15 cellular contexts compared by ENCODE assay signal in the genomic region with DNA sequence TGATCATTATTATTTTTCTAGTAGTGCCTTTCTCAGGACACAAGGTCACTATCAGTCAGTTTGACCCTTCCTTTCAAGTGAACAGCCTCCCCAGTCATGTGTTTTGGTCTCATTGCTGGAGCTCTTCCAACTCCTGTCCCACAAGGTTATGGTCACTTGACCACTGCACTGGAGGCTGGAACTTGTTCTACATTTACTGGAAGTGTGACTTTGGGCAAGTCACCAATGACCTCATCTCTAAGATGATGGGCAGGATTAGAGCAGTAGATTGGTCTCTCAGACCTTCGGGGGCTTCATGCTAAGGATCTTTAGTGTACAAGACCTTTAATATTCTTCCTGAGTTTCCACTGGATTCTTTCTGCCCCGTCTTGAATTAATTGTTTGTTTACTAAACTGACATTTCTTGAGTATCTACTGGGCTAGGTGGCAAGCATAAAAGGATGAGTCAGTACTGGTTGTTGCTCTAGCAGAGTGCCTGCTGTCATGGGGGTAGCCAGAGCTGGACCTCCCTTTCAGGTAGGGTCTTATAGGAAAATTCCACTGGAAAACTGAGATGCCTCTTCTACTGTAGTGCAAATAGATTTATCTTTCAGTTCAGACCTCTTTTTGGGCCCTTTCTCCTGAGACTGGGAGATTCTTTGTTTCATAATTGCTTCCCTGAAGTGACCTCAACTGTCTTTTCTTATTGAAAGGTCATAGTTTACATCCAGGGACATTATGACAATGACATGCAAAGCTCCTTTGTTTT.
A peak's percentile ranks its signal among the peaks of the same experiment; 100 is the strongest.
DNase-seq lines count a peak whose midpoint lies in the region; ATAC-seq and TF ChIP-seq lines count a peak whose summit lies in the region.
"Had no signal": no experiment of that assay in that cellular context is flagged by ENCODE, and none has a peak within 500 bp of the region (broad histone marks: within the 10 kb centered on the region; RNA-seq: fewer than 3 reads in every experiment).

No MANE protein-coding gene starts in this region.

- TF ChIP-seq POLR2A in testis (IDR thresholded peaks at IDR 0.05) = no peak

- ATAC-seq in SK-N-SH treated with all-trans-retinoic acid at 6 μM for 48 hours (no peak), left ventricle myocardium superior (peak; percentile 86)

- no peak overlapping the region for H3K4me2 ChIP-seq in SK-N-SH

- no peak overlapping the region for H3K27ac ChIP-seq in SK-N-SH (ENCODE audit: low read depth in 2 of 2, low read length in 1 of 2)
- H3K27ac ChIP-seq in VCaP = 0 out of 2 replicates have a peak overlapping the region, but pooled peaks have one; percentile 21
- no peak overlapping the region for H3K27ac ChIP-seq in testis
- H3K27ac ChIP-seq: ascending aorta, transverse colon had no signal

- 86% methylated on average over 2 of the region's 2 CpGs for WGBS in SK-N-SH (ENCODE audit: low lambda C conversion rate)
- 75 to 93% methylated on average over 2 of the region's 2 CpGs for WGBS in testis, 2 donors

- no peaks in the 10 kb centered on the region for H3F3A ChIP-seq in SK-N-SH (replicated peaks; ENCODE audit: insufficient read depth)

- peaks cover 4% of the 10 kb centered on the region; the same call in 1 of the 2 replicates for H3K79me2 ChIP-seq in SK-N-SH (ENCODE audit: insufficient read depth)

- no peaks in the 10 kb centered on the region for H4K20me1 ChIP-seq in SK-N-SH (ENCODE audit: insufficient read depth)

- H3K36me3 ChIP-seq in SK-N-SH (replicated peaks in 1 of 2; ENCODE audit: control insufficient read depth in 1 of 2, insufficient read depth in 2 of 2, low read length in 1 of 2) (peaks cover 0 to 2% of the 10 kb centered on the region in 2 experiments), testis (ENCODE audit: low read depth, missing control alignments) (no peaks in the 10 kb centered on the region)
- H3K36me3 ChIP-seq: ascending aorta, HAP-1, transverse colon had no signal

- H3K9me3 ChIP-seq in SK-N-SH (no peaks in the 10 kb centered on the region), testis (no peaks in the 10 kb centered on the region)
- H3K9me3 ChIP-seq: ascending aorta, HAP-1, transverse colon had no signal

- H3K27me3 ChIP-seq in SK-N-SH (ENCODE audit: insufficient read depth) (no peaks in the 10 kb centered on the region), testis (no peaks in the 10 kb centered on the region)
- H3K27me3 ChIP-seq: ascending aorta, transverse colon had no signal

- POLR2A ChIA-PET in SK-N-SH (lab: Yijun Ruan, JAX) = no interaction called here

- H3K4me1 ChIP-seq in SK-N-SH (ENCODE audit: control insufficient read depth in 1 of 2, insufficient read depth in 2 of 2, low read depth in 1 of 2, low read length in 1 of 2) (no peaks in the 10 kb centered on the region; a peak in 1 of 4 replicates), testis (peaks cover 1% of the 10 kb centered on the region)
- H3K4me1 ChIP-seq: ascending aorta, transverse colon had no signal

- intact Hi-C loops in left ventricle myocardium superior (cut with micrococcal nuclease) (no loop called here), testis (cut with DNase I; ENCODE audit: low total_unique reads) (no loop called here)

- H3K9ac ChIP-seq in SK-N-SH = no peak overlapping the region

- no peak for TF ChIP-seq EP300 in SK-N-SH (IDR thresholded peaks at IDR 0.05; ENCODE audit: borderline replicate concordance in 1 of 2, low read depth in 1 of 2, low read length in 1 of 2)

- H3K9me2 ChIP-seq in SK-N-SH = no peaks in the 10 kb centered on the region

- H3K4me3 ChIP-seq in SK-N-SH (ENCODE audit: low read depth in 2 of 2, low read length in 1 of 2) (no peak overlapping the region), testis (no peak overlapping the region)
- H3K4me3 ChIP-seq: ascending aorta, HAP-1, lung, transverse colon had no signal

- DNase-seq in SK-N-SH = no peak
- no peak for DNase-seq in left ventricle myocardium superior
- DNase-seq in testis = peak; percentile 53
- DNase-seq in putamen (ENCODE audit: low spot score) = no peak
- DNase-seq in NCI-H2227 (lab: John Stamatoyannopoulos, UW; ENCODE audit: unreplicated experiment) = no peak
- no peak for DNase-seq in activated T-cell treated with anti-CD3 and anti-CD28 coated beads, Interleukin-2, amount 50 U/mL, for 1 hour
- DNase-seq: DMS79; effector memory CD4-positive, alpha-beta T cell; NCI-H774; transverse colon had no signal

- TF ChIP-seq RAD21 in SK-N-SH (IDR thresholded peaks at IDR 0.05; ENCODE audit: low read length) = no peak

- CTCF ChIA-PET in SK-N-SH (lab: Yijun Ruan, JAX) = interaction anchor here (0.9 to 5.5 kb wide), 5 partner anchors 18 to 43 kb away, joined by 3 to 26 read pairs (median 4); no protein-coding TSS in a partner anchor

- no peak for TF ChIP-seq CTCF in SK-N-SH (IDR thresholded peaks at IDR 0.05)
- no peak for TF ChIP-seq CTCF in VCaP (conservative IDR thresholded peaks at IDR 0.05)
- TF ChIP-seq CTCF in testis (IDR thresholded peaks at IDR 0.05) = no peak

- no peak overlapping the region for H2AFZ ChIP-seq in SK-N-SH (ENCODE audit: low read depth)

TF ChIP-seq in SK-N-SH, 30 proteins besides CTCF, POLR2A, EP300 and RAD21:
- TF ChIP-seq RCOR1 (IDR thresholded peaks at IDR 0.05; ENCODE audit: low read length) (no peak), USF2 (IDR thresholded peaks at IDR 0.05; ENCODE audit: borderline replicate concordance, low read depth, low read length) (no peak), SMC3 (IDR thresholded peaks at IDR 0.05; ENCODE audit: low read depth, low read length) (no peak), USF1 (IDR thresholded peaks at IDR 0.05; ENCODE audit: borderline replicate concordance, low read depth) (no peak), JUND (IDR thresholded peaks at IDR 0.05) (peak; percentile 18; the same call in 1 of the 2 replicates), MXI1 (IDR thresholded peaks at IDR 0.05; ENCODE audit: low read depth, low read length) (no peak), NRF1 (IDR thresholded peaks at IDR 0.05; ENCODE audit: low read depth, low read length) (no peak), TCF12 (IDR thresholded peaks at IDR 0.05) (no peak), GABPA (IDR thresholded peaks at IDR 0.05; ENCODE audit: low read depth) (no peak)

TF ChIP-seq in SK-N-SH treated with all-trans-retinoic acid at 6 μM for 48 hours, 23 proteins besides CTCF, POLR2A, EP300 and RAD21:
- no peak for TF ChIP-seq ZNF8 (CRISPR knock-in tag; IDR thresholded peaks at IDR 0.05)
- TF ChIP-seq CSRNP3 (CRISPR knock-in tag; IDR thresholded peaks at IDR 0.05) = no peak
- TF ChIP-seq TCF4 (CRISPR knock-in tag; IDR thresholded peaks at IDR 0.05; ENCODE audit: borderline replicate concordance) = no peak
